ENCODE assay signal across 8 cellular contexts in genomic region chr21:46285761-46286667, GRCh38. TPM values are rescaled to one million over a fixed set of nuclear protein-coding genes. Genes with fewer than 3 reads are reported as not detected.
DNase-seq lines count a peak whose midpoint lies in the region; ATAC-seq and TF ChIP-seq lines count a peak whose summit lies in the region.

YBEY (plus strand) TSS chr21:46286342; CDS start chr21:46286914, 572 bp downstream.

- peak within 1 kb of the TSS; percentile 88 for H2BK5ac ChIP-seq in trophoblast cell (ENCODE audit: low read depth, low read length, poor library complexity)

- H3K9me3 Mint-ChIP-seq in activated naive CD8-positive, alpha-beta T cell treated with anti-CD3 and anti-CD28 coated beads, Interleukin-2, amount 50 U/mL, for 24 hours, result no peaks in the 10 kb centered on the region

- H4K8ac ChIP-seq in trophoblast cell (ENCODE audit: low read depth, low read length), result peak within 1 kb of the TSS; percentile 97

- H3K27me3 ChIP-seq in cardiac muscle cell, result no peaks in the 10 kb centered on the region
- H3K27me3 ChIP-seq in trophoblast cell (ENCODE audit: insufficient read depth, low read length), result no peaks in the 10 kb centered on the region
- no peaks in the 10 kb centered on the region for H3K27me3 ChIP-seq in tibial nerve

- no CpG with 5 or more reads among the region's 108 CpGs for WGBS in trophoblast cell (ENCODE audit: extremely low coverage, insufficient coverage, insufficient read length)
- WGBS in tibial nerve, 2 donors, result 0 to 1% methylated on average over 30 to 53 of the region's 108 CpGs

- no peaks in the 10 kb centered on the region for H3K9me3 ChIP-seq in cardiac muscle cell (ENCODE audit: low read depth)
- H3K9me3 ChIP-seq in trophoblast cell (ENCODE audit: insufficient read depth, low read depth, low read length), result peaks cover 1% of the 10 kb centered on the region
- no peaks in the 10 kb centered on the region for H3K9me3 ChIP-seq in tibial nerve

- peak within 1 kb of the TSS; percentile 96 for H3K9ac ChIP-seq in trophoblast cell (ENCODE audit: low read length)

- H2BK120ac ChIP-seq in trophoblast cell (ENCODE audit: insufficient read depth, low read length, poor library complexity), result peak within 1 kb of the TSS; percentile 64

- peaks cover 26% of the 10 kb centered on the region for H3K36me3 Mint-ChIP-seq in activated naive CD8-positive, alpha-beta T cell treated with anti-CD3 and anti-CD28 coated beads, Interleukin-2, amount 50 U/mL, for 24 hours (ENCODE audit: low read depth)

- TF ChIP-seq CTCF in GM12873 (IDR thresholded peaks at IDR 0.05; ENCODE audit: insufficient read depth, low read depth, low read length, missing control alignments), result peak; percentile 45
- peak; percentile 38 for TF ChIP-seq CTCF in cardiac muscle cell (IDR thresholded peaks at IDR 0.05; ENCODE audit: low read depth, low read length)
- TF ChIP-seq CTCF in tibial nerve (IDR thresholded peaks at IDR 0.05), result peak; percentile 20 to 67 (median 31)

- peak; percentile 89 for ATAC-seq in HG02678 (IDR thresholded peaks at IDR 0.05; ENCODE audit: unreplicated experiment)
- peak; percentile 95 for ATAC-seq in activated naive CD8-positive, alpha-beta T cell treated with anti-CD3 and anti-CD28 coated beads, Interleukin-2, amount 50 U/mL, for 24 hours

- H3K14ac ChIP-seq in trophoblast cell (ENCODE audit: low read length), result peak within 1 kb of the TSS; percentile 94

- peak within 1 kb of the TSS; percentile 94 for H3K27ac Mint-ChIP-seq in activated naive CD8-positive, alpha-beta T cell treated with anti-CD3 and anti-CD28 coated beads, Interleukin-2, amount 50 U/mL, for 24 hours

- peaks cover 8% of the 10 kb centered on the region for H3K79me1 ChIP-seq in trophoblast cell (ENCODE audit: low read length)

- H3K36me3 ChIP-seq in cardiac muscle cell, result peaks cover 8% of the 10 kb centered on the region
- H3K36me3 ChIP-seq in trophoblast cell (ENCODE audit: control insufficient read depth in 1 of 2, insufficient read depth in 2 of 2, low read length in 2 of 2), result peaks cover 7 to 10% of the 10 kb centered on the region in 2 experiments
- peaks cover 0 to 37% (median 0%) of the 10 kb centered on the region in 3 donors for H3K36me3 ChIP-seq in tibial nerve

- peak in 1 of 2 donors; percentile 39 for TF ChIP-seq POLR2A in tibial nerve (IDR thresholded peaks at IDR 0.05)

- peak within 1 kb of the TSS; percentile 34 for H2AK5ac ChIP-seq in trophoblast cell (ENCODE audit: low read length)

- H3K4me3 Mint-ChIP-seq in activated naive CD8-positive, alpha-beta T cell treated with anti-CD3 and anti-CD28 coated beads, Interleukin-2, amount 50 U/mL, for 24 hours, result peak within 1 kb of the TSS; percentile 96

- H3K4ac ChIP-seq in trophoblast cell (ENCODE audit: low read depth, low read length), result peak within 1 kb of the TSS; percentile 61

- H2BK12ac ChIP-seq in trophoblast cell (ENCODE audit: low read length), result no peak within 1 kb of the TSS

- H3K4me1 ChIP-seq in cardiac muscle cell (ENCODE audit: low read depth), result peaks cover 19% of the 10 kb centered on the region
- H3K4me1 ChIP-seq in trophoblast cell (ENCODE audit: control insufficient read depth in 1 of 2, insufficient read depth in 2 of 2, low read length in 2 of 2), result peaks cover 5 to 10% of the 10 kb centered on the region in 2 experiments
- peaks cover 0 to 54% (median 43%) of the 10 kb centered on the region in 4 donors for H3K4me1 ChIP-seq in tibial nerve

- peak within 1 kb of the TSS; percentile 93 for H3K18ac ChIP-seq in trophoblast cell (ENCODE audit: low read length)

- no peaks in the 10 kb centered on the region for H3K27me3 Mint-ChIP-seq in activated naive CD8-positive, alpha-beta T cell treated with anti-CD3 and anti-CD28 coated beads, Interleukin-2, amount 50 U/mL, for 24 hours

- no peak within 1 kb of the TSS for H3K23ac ChIP-seq in trophoblast cell (ENCODE audit: low read length)

- H3K4me3 ChIP-seq in cardiac muscle cell (peak within 1 kb of the TSS; percentile 79), trophoblast cell (ENCODE audit: low read depth, low read length) (peak within 1 kb of the TSS; percentile 96), tibial nerve (peak within 1 kb of the TSS; percentile 56 to 95 (median 83))

- peaks cover 51% of the 10 kb centered on the region for H3K4me1 Mint-ChIP-seq in activated naive CD8-positive, alpha-beta T cell treated with anti-CD3 and anti-CD28 coated beads, Interleukin-2, amount 50 U/mL, for 24 hours

- H2AFZ ChIP-seq in trophoblast cell (ENCODE audit: insufficient read depth, low read length, poor library complexity), result peak within 1 kb of the TSS; percentile 87

- DNase-seq in NCI-H128 (lab: John Stamatoyannopoulos, UW; ENCODE audit: unreplicated experiment), result peak; percentile 72
- peak; percentile 55 to 83 for DNase-seq in SW 1271 (lab: John Stamatoyannopoulos, UW)
- DNase-seq in activated naive CD8-positive, alpha-beta T cell treated with anti-CD3 and anti-CD28 coated beads, Interleukin-2, amount 50 U/mL, for 24 hours, result peak; percentile 91
- DNase-seq in cardiac muscle cell (ENCODE audit: low read depth in 1 of 2, low spot score in 1 of 2), result peak; percentile 95 to 96
- peak; percentile 83 to 91 for DNase-seq in trophoblast cell
- peak; percentile 66 to 74 for DNase-seq in tibial nerve (ENCODE audit: low spot score in 2 of 2)

- H3K79me2 ChIP-seq in trophoblast cell (ENCODE audit: control insufficient read depth, insufficient read depth, low read length, poor library complexity), result peaks cover 7% of the 10 kb centered on the region

- H4K12ac ChIP-seq in trophoblast cell (ENCODE audit: low read depth, low read length), result peak within 1 kb of the TSS; percentile 97

- H4K91ac ChIP-seq in trophoblast cell (ENCODE audit: low read depth, low read length), result peak within 1 kb of the TSS; percentile 93

- H3K27ac ChIP-seq in cardiac muscle cell, result peak within 1 kb of the TSS; percentile 97
- H3K27ac ChIP-seq in trophoblast cell (ENCODE audit: low read depth, low read length), result peak within 1 kb of the TSS; percentile 99
- H3K27ac ChIP-seq in tibial nerve, result peak within 1 kb of the TSS; percentile 80 to 95 (median 91)

- TF ChIP-seq EP300 in tibial nerve (IDR thresholded peaks at IDR 0.05), result peak; percentile 41 to 88

- peak within 1 kb of the TSS; percentile 77 for H3K4me2 ChIP-seq in trophoblast cell (ENCODE audit: low read length)

RNA-seq across cellular contexts. Expression of gene YBEY, which starts in this region (rescaled TPM):
- 17.9 and 24.9 TPM in 2 replicates for total RNA-seq in cardiac muscle cell
- 24.5 and 25.5 TPM in 2 replicates for polyA plus RNA-seq in cardiac muscle cell
- polyA plus RNA-seq in trophoblast cell (2013), result 11.1 and 11.9 TPM in 2 replicates
- total RNA-seq in tibial nerve, result 10 to 100 TPM in 3 of 4 donors, 1 to 10 TPM in 1; 6.7 to 20.1 (median 15.5) TPM

Comparison
In these comparisons a context has a peak if more than half of its experiments do, and no peak if none do; other contexts are left out.
1. Peak in every context shown above with its lines: DNase-seq, ATAC-seq, H3K4me3 ChIP-seq and H3K27ac ChIP-seq.